In the genomic region with DNA sequence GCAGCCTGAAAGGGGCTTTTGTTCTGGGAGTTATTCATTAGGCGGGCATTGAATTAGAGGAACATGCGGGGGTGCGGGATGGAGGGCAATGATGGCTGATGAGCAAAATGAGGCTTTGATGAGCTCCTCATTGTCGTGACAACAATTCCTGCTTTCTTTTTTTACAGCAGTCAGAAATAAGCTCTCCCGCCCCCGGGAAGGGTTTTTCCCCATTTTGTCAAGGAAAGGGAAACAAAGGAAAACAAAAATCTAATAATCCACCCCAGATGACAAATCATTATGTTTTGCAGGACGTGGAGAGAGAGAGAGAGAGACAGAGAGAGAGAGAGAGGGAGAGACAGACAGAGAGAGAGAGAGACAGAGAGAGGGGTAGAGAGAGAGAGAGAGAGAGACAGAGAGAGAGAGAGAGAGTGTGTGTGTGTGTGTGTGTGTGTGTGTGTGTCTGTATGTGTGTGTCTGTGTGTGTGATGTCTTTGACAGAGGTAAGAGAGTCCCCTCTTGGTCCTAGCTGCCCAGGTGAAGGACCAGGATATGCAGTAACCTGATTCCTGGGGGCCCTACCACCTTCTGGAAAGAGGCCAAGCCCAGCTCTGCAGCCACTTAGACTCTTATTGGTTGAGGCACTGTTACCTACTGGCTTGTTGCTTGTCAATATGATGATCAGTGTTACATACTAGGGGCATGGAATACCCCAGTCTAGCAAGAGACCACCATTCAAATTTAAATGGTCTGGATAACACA, we compare ENCODE assay signal across 10 cellular contexts. TPM values are rescaled to one million over a fixed set of nuclear protein-coding genes. Genes with fewer than 3 reads are reported as not detected.
DNase-seq lines count a peak whose midpoint lies in the region; ATAC-seq and TF ChIP-seq lines count a peak whose summit lies in the region.
"Had no signal": no experiment of that assay in that cellular context is flagged by ENCODE, and none has a peak within 500 bp of the region (broad histone marks: within the 10 kb centered on the region; RNA-seq: fewer than 3 reads in every experiment).

No MANE protein-coding gene starts in this region.

- H3K36me3 ChIP-seq in cardiac muscle cell (no peaks in the 10 kb centered on the region), WERI-Rb-1 (no peaks in the 10 kb centered on the region)
- H3K36me3 ChIP-seq: heart right ventricle had no signal

- POLR2A ChIA-PET in naive thymus-derived CD8-positive, alpha-beta T cell (lab: Charles Lee) = interaction anchor here (0.7 to 1.2 kb wide), 3 partner anchors 36 to 1160 kb away, joined by 3 to 6 read pairs (median 4); no protein-coding TSS in a partner anchor

- peaks cover 0 to under 1% (median 0%) of the 10 kb centered on the region in 9 donors for H3K9me3 Mint-ChIP-seq in naive thymus-derived CD8-positive, alpha-beta T cell
- H3K9me3 Mint-ChIP-seq: stimulated activated effector memory CD8-positive, alpha-beta T cell treated with anti-CD3 and anti-CD28 coated beads, Interleukin-12 subunit alpha, Interleukin-12 subunit beta, amount 100 ng/mL, for 72 hours had no signal

- DNase-seq in cardiac muscle cell (ENCODE audit: low read depth in 1 of 2, low spot score in 1 of 2) = peak; percentile 9 to 20
- no peak for DNase-seq in left ventricle myocardium superior
- DNase-seq in kidney glomerular epithelial cell (lab: John Stamatoyannopoulos, UW) = peak; percentile 41
- DNase-seq in WERI-Rb-1 = no peak
- no peak for DNase-seq in glomerular visceral epithelial cell (ENCODE audit: extremely low spot score)
- no peak for DNase-seq in naive thymus-derived CD8-positive, alpha-beta T cell

- H3K4me1 ChIP-seq in cardiac muscle cell (ENCODE audit: low read depth) = peaks cover 3% of the 10 kb centered on the region

- H3K36me3 Mint-ChIP-seq in naive thymus-derived CD8-positive, alpha-beta T cell = no peaks in the 10 kb centered on the region

- H3K27me3 Mint-ChIP-seq in naive thymus-derived CD8-positive, alpha-beta T cell = peaks cover 0 to 8% (median 0%) of the 10 kb centered on the region in 5 donors

- peaks cover 0 to 10% (median 4%) of the 10 kb centered on the region in 4 donors for H3K4me1 Mint-ChIP-seq in naive thymus-derived CD8-positive, alpha-beta T cell
- H3K4me1 Mint-ChIP-seq: stimulated activated effector memory CD8-positive, alpha-beta T cell treated with anti-CD3 and anti-CD28 coated beads, Interleukin-12 subunit alpha, Interleukin-12 subunit beta, amount 100 ng/mL, for 72 hours had no signal

- H3K4me3 ChIP-seq in cardiac muscle cell (no peak overlapping the region), WERI-Rb-1 (ENCODE audit: low read depth, low read length) (no peak overlapping the region)
- H3K4me3 ChIP-seq: heart right ventricle had no signal

- H3K9me3 ChIP-seq in cardiac muscle cell (ENCODE audit: low read depth) = no peaks in the 10 kb centered on the region
- H3K9me3 ChIP-seq in WERI-Rb-1 (ENCODE audit: severe bottlenecking) = no peaks in the 10 kb centered on the region

- H3K27me3 ChIP-seq in cardiac muscle cell (no peaks in the 10 kb centered on the region), WERI-Rb-1 (ENCODE audit: insufficient read depth, low read depth, severe bottlenecking) (no peaks in the 10 kb centered on the region)
- H3K27me3 ChIP-seq: heart right ventricle had no signal

- TF ChIP-seq CTCF in cardiac muscle cell (IDR thresholded peaks at IDR 0.05; ENCODE audit: low read depth, low read length) (no peak), VCaP (conservative IDR thresholded peaks at IDR 0.05) (no peak), WERI-Rb-1 (IDR thresholded peaks at IDR 0.05; ENCODE audit: low read depth, low read length) (no peak)

- intact Hi-C loops in left ventricle myocardium superior (cut with micrococcal nuclease) = loop anchor here (5.0 kb wide), 1 partner anchor 562 kb away; no protein-coding TSS in a partner anchor

- ATAC-seq in left ventricle myocardium superior = no peak
- no peak for ATAC-seq in naive thymus-derived CD8-positive, alpha-beta T cell
- ATAC-seq in GM19351 (IDR thresholded peaks at IDR 0.05; ENCODE audit: unreplicated experiment) = no peak
- ATAC-seq: stimulated activated effector memory CD8-positive, alpha-beta T cell treated with anti-CD3 and anti-CD28 coated beads, Interleukin-12 subunit alpha, Interleukin-12 subunit beta, amount 100 ng/mL, for 72 hours had no signal

- no peak overlapping the region for H3K4me3 Mint-ChIP-seq in naive thymus-derived CD8-positive, alpha-beta T cell
- H3K4me3 Mint-ChIP-seq: stimulated activated effector memory CD8-positive, alpha-beta T cell treated with anti-CD3 and anti-CD28 coated beads, Interleukin-12 subunit alpha, Interleukin-12 subunit beta, amount 100 ng/mL, for 72 hours had no signal

- no peak overlapping the region for H3K27ac Mint-ChIP-seq in naive thymus-derived CD8-positive, alpha-beta T cell
- H3K27ac Mint-ChIP-seq: stimulated activated effector memory CD8-positive, alpha-beta T cell treated with anti-CD3 and anti-CD28 coated beads, Interleukin-12 subunit alpha, Interleukin-12 subunit beta, amount 100 ng/mL, for 72 hours had no signal

- no peak overlapping the region for H3K27ac ChIP-seq in cardiac muscle cell
- peak overlapping the region; percentile 14; the same call in 1 of the 2 replicates for H3K27ac ChIP-seq in VCaP
- no peak overlapping the region for H3K27ac ChIP-seq in WERI-Rb-1
- H3K27ac ChIP-seq: heart right ventricle had no signal

RNA-seq across cellular contexts. Expression of gene PARVA, which starts 46.7 kb away (rescaled TPM):
- total RNA-seq in cardiac muscle cell (13.0 and 14.9 TPM in 2 replicates), left ventricle myocardium superior (56.4 TPM)
- 24.2 and 26.4 TPM in 2 replicates for polyA plus RNA-seq in cardiac muscle cell
- total RNA-seq in naive thymus-derived CD8-positive, alpha-beta T cell = under 1 TPM; 0.19 to 0.44 TPM
- under 1 TPM in 1 of 3 donors, not detected in 2; 0.26 TPM for polyA plus RNA-seq in naive thymus-derived CD8-positive, alpha-beta T cell

Comparison
In these comparisons a context has a peak if more than half of its experiments do, and no peak if none do; other contexts are left out.
1. DNase-seq: peak in cardiac muscle cell (2 of 2) and kidney glomerular epithelial cell (single experiment); none in left ventricle myocardium superior (single experiment), WERI-Rb-1 (single experiment), glomerular visceral epithelial cell (single experiment) and naive thymus-derived CD8-positive, alpha-beta T cell (0 of 10).